ENCODE assay signal across 1 cellular context in the genomic region with DNA sequence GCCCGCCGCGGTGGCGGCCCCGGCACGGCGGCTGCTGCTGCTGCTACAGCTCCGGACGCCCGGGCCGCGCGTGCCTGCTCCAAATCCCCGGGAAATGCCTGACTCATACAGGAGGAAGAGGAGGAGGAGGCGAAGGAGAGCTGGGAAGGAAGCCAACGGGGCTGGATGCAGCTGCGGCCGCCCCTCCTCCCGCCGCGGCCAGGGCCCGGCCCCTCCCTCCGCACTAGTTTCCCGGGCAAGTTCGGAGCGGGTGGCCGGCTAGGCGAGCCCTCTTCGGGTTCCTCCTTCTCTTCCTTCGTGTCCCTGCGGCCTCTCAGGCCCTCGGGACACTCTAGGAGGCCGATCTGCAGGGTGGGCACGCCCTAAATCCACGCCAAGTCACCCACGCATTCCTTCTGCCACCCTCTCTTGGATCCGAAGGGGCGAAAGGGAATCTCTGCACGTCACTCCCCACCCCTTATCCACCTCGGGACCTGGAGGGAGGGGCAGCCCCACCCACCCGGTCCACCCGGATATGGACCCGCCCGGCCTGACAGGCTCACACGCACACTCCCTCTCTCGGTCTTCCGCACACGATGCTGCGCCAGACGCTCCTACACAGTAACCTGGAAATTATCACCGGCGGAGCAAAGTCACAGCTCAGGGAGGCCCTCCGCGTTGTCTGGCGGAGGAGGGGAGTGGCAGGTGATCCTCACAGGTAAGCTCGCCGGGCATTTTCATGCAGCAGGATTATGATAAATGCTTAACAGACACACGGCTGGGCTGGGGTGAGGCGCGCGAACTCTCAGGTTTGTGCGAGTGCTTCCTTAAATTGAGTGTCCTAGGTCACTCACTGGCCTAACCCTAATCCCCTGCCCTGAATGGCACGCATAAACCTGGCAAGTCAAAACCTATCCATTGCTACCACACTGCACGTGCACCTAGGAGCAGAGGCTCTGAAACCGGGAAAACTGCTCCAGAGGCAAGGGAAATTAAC.
A peak's percentile ranks its signal among the peaks of the same experiment; 100 is the strongest.
TF ChIP-seq lines count a peak whose summit lies in the region.

A gene with protein sequence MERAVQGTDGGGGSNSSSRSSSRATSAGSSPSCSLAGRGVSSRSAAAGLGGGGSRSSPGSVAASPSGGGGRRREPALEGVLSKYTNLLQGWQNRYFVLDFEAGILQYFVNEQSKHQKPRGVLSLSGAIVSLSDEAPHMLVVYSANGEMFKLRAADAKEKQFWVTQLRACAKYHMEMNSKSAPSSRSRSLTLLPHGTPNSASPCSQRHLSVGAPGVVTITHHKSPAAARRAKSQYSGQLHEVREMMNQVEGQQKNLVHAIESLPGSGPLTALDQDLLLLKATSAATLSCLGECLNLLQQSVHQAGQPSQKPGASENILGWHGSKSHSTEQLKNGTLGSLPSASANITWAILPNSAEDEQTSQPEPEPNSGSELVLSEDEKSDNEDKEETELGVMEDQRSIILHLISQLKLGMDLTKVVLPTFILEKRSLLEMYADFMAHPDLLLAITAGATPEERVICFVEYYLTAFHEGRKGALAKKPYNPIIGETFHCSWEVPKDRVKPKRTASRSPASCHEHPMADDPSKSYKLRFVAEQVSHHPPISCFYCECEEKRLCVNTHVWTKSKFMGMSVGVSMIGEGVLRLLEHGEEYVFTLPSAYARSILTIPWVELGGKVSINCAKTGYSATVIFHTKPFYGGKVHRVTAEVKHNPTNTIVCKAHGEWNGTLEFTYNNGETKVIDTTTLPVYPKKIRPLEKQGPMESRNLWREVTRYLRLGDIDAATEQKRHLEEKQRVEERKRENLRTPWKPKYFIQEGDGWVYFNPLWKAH (minus strand): TSS at position 57 of the 976 bp plus-strand sequence. CDS start 83 bp downstream, outside the sequence.
A gene (plus strand): TSS at position 545 of the 976 bp plus-strand sequence. CDS start 7,330 bp downstream, outside the sequence.

TF ChIP-seq in HEK293, 187 proteins besides CTCF, POLR2A, EP300 and RAD21 (continued from another document):
- TF ChIP-seq, protein P1, sequence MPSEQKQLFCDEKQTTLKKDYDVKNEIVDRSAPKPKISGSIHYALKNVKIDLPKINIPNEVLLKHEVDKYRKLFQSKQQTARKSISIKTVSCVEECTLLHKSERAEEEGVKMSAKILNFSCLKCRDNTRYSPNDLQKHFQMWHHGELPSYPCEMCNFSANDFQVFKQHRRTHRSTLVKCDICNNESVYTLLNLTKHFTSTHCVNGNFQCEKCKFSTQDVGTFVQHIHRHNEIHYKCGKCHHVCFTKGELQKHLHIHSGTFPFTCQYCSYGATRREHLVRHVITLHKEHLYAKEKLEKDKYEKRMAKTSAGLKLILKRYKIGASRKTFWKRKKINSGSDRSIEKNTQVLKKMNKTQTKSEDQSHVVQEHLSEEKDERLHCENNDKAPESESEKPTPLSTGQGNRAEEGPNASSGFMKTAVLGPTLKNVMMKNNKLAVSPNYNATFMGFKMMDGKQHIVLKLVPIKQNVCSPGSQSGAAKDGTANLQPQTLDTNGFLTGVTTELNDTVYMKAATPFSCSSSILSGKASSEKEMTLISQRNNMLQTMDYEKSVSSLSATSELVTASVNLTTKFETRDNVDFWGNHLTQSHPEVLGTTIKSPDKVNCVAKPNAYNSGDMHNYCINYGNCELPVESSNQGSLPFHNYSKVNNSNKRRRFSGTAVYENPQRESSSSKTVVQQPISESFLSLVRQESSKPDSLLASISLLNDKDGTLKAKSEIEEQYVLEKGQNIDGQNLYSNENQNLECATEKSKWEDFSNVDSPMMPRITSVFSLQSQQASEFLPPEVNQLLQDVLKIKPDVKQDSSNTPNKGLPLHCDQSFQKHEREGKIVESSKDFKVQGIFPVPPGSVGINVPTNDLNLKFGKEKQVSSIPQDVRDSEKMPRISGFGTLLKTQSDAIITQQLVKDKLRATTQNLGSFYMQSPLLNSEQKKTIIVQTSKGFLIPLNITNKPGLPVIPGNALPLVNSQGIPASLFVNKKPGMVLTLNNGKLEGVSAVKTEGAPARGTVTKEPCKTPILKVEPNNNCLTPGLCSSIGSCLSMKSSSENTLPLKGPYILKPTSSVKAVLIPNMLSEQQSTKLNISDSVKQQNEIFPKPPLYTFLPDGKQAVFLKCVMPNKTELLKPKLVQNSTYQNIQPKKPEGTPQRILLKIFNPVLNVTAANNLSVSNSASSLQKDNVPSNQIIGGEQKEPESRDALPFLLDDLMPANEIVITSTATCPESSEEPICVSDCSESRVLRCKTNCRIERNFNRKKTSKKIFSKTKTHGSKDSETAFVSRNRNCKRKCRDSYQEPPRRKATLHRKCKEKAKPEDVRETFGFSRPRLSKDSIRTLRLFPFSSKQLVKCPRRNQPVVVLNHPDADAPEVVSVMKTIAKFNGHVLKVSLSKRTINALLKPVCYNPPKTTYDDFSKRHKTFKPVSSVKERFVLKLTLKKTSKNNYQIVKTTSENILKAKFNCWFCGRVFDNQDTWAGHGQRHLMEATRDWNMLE (tag by site-specific recombination; conservative IDR thresholded peaks at IDR 0.05; ENCODE audit: low read depth) = no peak
- TF ChIP-seq ZNF776 (tag by site-specific recombination; IDR thresholded peaks at IDR 0.05; ENCODE audit: borderline replicate concordance) = no peak
- no peak for TF ChIP-seq ZNF138 (tag by site-specific recombination; IDR thresholded peaks at IDR 0.05; ENCODE audit: borderline replicate concordance)
- TF ChIP-seq ZNF404 (tag by site-specific recombination; IDR thresholded peaks at IDR 0.05) = no peak
- no peak for TF ChIP-seq ZNF621 (tag by site-specific recombination; IDR thresholded peaks at IDR 0.05)
- no peak for TF ChIP-seq ZNF416 (tag by site-specific recombination; IDR thresholded peaks at IDR 0.05)
- TF ChIP-seq ZSCAN30 (tag by site-specific recombination; IDR thresholded peaks at IDR 0.05) = 0 out of 2 replicates have a peak, but pooled peaks have one; percentile 15
- 0 out of 2 replicates have a peak, but pooled peaks have one; percentile 20 for TF ChIP-seq ZNF2 (tag by site-specific recombination; IDR thresholded peaks at IDR 0.05)
- TF ChIP-seq EGR2 (tag by site-specific recombination; IDR thresholded peaks at IDR 0.05; ENCODE audit: low read depth) = peak; percentile 67
- no peak for TF ChIP-seq ZNF248 (tag by site-specific recombination; IDR thresholded peaks at IDR 0.05)
- TF ChIP-seq GFI1B (tag by site-specific recombination; IDR thresholded peaks at IDR 0.05) = peak; percentile 86
- TF ChIP-seq ZFHX2 (tag by site-specific recombination; conservative IDR thresholded peaks at IDR 0.05) = peak; percentile 83
- no peak for TF ChIP-seq SCRT2 (tag by site-specific recombination; IDR thresholded peaks at IDR 0.05)
- TF ChIP-seq ZNF792 (tag by site-specific recombination; IDR thresholded peaks at IDR 0.05) = no peak
- TF ChIP-seq, protein P2, sequence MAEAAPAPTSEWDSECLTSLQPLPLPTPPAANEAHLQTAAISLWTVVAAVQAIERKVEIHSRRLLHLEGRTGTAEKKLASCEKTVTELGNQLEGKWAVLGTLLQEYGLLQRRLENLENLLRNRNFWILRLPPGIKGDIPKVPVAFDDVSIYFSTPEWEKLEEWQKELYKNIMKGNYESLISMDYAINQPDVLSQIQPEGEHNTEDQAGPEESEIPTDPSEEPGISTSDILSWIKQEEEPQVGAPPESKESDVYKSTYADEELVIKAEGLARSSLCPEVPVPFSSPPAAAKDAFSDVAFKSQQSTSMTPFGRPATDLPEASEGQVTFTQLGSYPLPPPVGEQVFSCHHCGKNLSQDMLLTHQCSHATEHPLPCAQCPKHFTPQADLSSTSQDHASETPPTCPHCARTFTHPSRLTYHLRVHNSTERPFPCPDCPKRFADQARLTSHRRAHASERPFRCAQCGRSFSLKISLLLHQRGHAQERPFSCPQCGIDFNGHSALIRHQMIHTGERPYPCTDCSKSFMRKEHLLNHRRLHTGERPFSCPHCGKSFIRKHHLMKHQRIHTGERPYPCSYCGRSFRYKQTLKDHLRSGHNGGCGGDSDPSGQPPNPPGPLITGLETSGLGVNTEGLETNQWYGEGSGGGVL (tag by site-specific recombination; IDR thresholded peaks at IDR 0.05) = no peak
- TF ChIP-seq WT1 (tag by site-specific recombination; IDR thresholded peaks at IDR 0.05) = peak; percentile 44; the same call in 1 of the 2 replicates
- TF ChIP-seq, protein P3, sequence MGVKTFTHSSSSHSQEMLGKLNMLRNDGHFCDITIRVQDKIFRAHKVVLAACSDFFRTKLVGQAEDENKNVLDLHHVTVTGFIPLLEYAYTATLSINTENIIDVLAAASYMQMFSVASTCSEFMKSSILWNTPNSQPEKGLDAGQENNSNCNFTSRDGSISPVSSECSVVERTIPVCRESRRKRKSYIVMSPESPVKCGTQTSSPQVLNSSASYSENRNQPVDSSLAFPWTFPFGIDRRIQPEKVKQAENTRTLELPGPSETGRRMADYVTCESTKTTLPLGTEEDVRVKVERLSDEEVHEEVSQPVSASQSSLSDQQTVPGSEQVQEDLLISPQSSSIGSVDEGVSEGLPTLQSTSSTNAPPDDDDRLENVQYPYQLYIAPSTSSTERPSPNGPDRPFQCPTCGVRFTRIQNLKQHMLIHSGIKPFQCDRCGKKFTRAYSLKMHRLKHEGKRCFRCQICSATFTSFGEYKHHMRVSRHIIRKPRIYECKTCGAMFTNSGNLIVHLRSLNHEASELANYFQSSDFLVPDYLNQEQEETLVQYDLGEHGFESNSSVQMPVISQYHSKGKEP (tag by site-specific recombination; IDR thresholded peaks at IDR 0.05) = peak; percentile 23; the same call in 1 of the 2 replicates
- TF ChIP-seq, protein P4, sequence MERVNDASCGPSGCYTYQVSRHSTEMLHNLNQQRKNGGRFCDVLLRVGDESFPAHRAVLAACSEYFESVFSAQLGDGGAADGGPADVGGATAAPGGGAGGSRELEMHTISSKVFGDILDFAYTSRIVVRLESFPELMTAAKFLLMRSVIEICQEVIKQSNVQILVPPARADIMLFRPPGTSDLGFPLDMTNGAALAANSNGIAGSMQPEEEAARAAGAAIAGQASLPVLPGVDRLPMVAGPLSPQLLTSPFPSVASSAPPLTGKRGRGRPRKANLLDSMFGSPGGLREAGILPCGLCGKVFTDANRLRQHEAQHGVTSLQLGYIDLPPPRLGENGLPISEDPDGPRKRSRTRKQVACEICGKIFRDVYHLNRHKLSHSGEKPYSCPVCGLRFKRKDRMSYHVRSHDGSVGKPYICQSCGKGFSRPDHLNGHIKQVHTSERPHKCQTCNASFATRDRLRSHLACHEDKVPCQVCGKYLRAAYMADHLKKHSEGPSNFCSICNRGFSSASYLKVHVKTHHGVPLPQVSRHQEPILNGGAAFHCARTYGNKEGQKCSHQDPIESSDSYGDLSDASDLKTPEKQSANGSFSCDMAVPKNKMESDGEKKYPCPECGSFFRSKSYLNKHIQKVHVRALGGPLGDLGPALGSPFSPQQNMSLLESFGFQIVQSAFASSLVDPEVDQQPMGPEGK (tag by site-specific recombination; IDR thresholded peaks at IDR 0.05) = peak; percentile 78; the same call in 1 of the 2 replicates
- no peak for TF ChIP-seq ZNF521 (tag by site-specific recombination; IDR thresholded peaks at IDR 0.05)
- TF ChIP-seq, protein P5, sequence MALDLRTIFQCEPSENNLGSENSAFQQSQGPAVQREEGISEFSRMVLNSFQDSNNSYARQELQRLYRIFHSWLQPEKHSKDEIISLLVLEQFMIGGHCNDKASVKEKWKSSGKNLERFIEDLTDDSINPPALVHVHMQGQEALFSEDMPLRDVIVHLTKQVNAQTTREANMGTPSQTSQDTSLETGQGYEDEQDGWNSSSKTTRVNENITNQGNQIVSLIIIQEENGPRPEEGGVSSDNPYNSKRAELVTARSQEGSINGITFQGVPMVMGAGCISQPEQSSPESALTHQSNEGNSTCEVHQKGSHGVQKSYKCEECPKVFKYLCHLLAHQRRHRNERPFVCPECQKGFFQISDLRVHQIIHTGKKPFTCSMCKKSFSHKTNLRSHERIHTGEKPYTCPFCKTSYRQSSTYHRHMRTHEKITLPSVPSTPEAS (tag by site-specific recombination; IDR thresholded peaks at IDR 0.05) = peak; percentile 41; the same call in 1 of the 2 replicates
- TF ChIP-seq ZNF707 (tag by site-specific recombination; IDR thresholded peaks at IDR 0.05) = no peak
- TF ChIP-seq ZNF596 (tag by site-specific recombination; IDR thresholded peaks at IDR 0.05) = no peak; the same call in 1 of the 2 replicates
